ENCODE assay signal across 8 cellular contexts in genomic region chr11:67436459-67437081, GRCh38. TPM values are rescaled to one million over a fixed set of nuclear protein-coding genes. Genes with fewer than 3 reads are reported as not detected.
DNase-seq lines count a peak whose midpoint lies in the region; ATAC-seq and TF ChIP-seq lines count a peak whose summit lies in the region.

No MANE protein-coding gene starts in this region.

- H3K36me3 Mint-ChIP-seq in IgD-negative memory B cell: peaks cover 5% of the 10 kb centered on the region
- H3K36me3 Mint-ChIP-seq in activated T-cell treated with anti-CD3 and anti-CD28 coated beads, Interleukin-2, amount 50 U/mL, for 24 hours (ENCODE audit: low read depth): peaks cover 82% of the 10 kb centered on the region

- no peaks in the 10 kb centered on the region for H3K27me3 ChIP-seq in mucosa of rectum (ENCODE audit: control insufficient read depth in 2 of 2, insufficient read depth in 2 of 2, low read length in 2 of 2)
- H3K27me3 ChIP-seq in GM23248 (replicated peaks; ENCODE audit: insufficient read depth): no peaks in the 10 kb centered on the region

- H4K20me1 ChIP-seq in GM23248 (ENCODE audit: insufficient read depth): no peaks in the 10 kb centered on the region

- H3K9ac ChIP-seq in mucosa of rectum (ENCODE audit: low read depth in 1 of 2, low read length in 2 of 2) (peak overlapping the region in 1 of 2 donors; percentile 26), GM23248 (no peak overlapping the region)

- H3K9me3 Mint-ChIP-seq in IgD-negative memory B cell: no peaks in the 10 kb centered on the region
- no peaks in the 10 kb centered on the region for H3K9me3 Mint-ChIP-seq in activated T-cell treated with anti-CD3 and anti-CD28 coated beads, Interleukin-2, amount 50 U/mL, for 24 hours

- H3K27ac Mint-ChIP-seq in IgD-negative memory B cell: peak overlapping the region; percentile 91 to 98 (median 96)
- H3K27ac Mint-ChIP-seq in activated T-cell treated with anti-CD3 and anti-CD28 coated beads, Interleukin-2, amount 50 U/mL, for 24 hours: peak overlapping the region; percentile 92

- no peaks in the 10 kb centered on the region for H3K79me2 ChIP-seq in GM23248 (ENCODE audit: insufficient read depth)

- H3K9me2 ChIP-seq in GM23248 (ENCODE audit: insufficient read depth): no peaks in the 10 kb centered on the region

- ATAC-seq in GM18502 (IDR thresholded peaks at IDR 0.05; ENCODE audit: poor library complexity, unreplicated experiment) (no peak), GM21526 (IDR thresholded peaks at IDR 0.05; ENCODE audit: low FRiP score, unreplicated experiment) (no peak)

- H3K36me3 ChIP-seq in mucosa of rectum (ENCODE audit: control insufficient read depth in 2 of 2, insufficient read depth in 2 of 2, low read length in 2 of 2) (peaks cover 51% of the 10 kb centered on the region in 2 donors), GM23248 (ENCODE audit: low read depth) (no peaks in the 10 kb centered on the region; the same call in 1 of the 2 replicates)

- TF ChIP-seq POLR2A in GM18951 (IDR thresholded peaks at IDR 0.05; ENCODE audit: extremely low read depth, insufficient read depth, insufficient read length): peak; percentile 60

- no peaks in the 10 kb centered on the region for H3K9me3 ChIP-seq in mucosa of rectum (ENCODE audit: control insufficient read depth in 2 of 2, low read length in 2 of 2)
- no peaks in the 10 kb centered on the region for H3K9me3 ChIP-seq in GM23248 (ENCODE audit: low read depth)

- no peaks in the 10 kb centered on the region for H3K27me3 Mint-ChIP-seq in IgD-negative memory B cell
- H3K27me3 Mint-ChIP-seq in activated T-cell treated with anti-CD3 and anti-CD28 coated beads, Interleukin-2, amount 50 U/mL, for 24 hours: no peaks in the 10 kb centered on the region

- WGBS in GM23248 (ENCODE audit: low coverage in 1 of 2, low lambda C conversion rate in 2 of 2, missing lambda C conversion rate in 2 of 2), 2 experiments: 68 to 72% methylated on average over 6 of the region's 6 CpGs

- H3K27ac ChIP-seq in mucosa of rectum (ENCODE audit: low read depth in 2 of 2, low read length in 2 of 2) (peak overlapping the region in 1 of 2 donors; percentile 87), GM23248 (no peak overlapping the region)

- H3F3A ChIP-seq in GM23248 (ENCODE audit: insufficient read depth): no peaks in the 10 kb centered on the region; the same call in 1 of the 2 replicates

- peaks cover 5 to 13% of the 10 kb centered on the region in 2 donors for H3K4me1 ChIP-seq in mucosa of rectum (ENCODE audit: control insufficient read depth in 2 of 2, insufficient read depth in 2 of 2, low read length in 2 of 2)
- H3K4me1 ChIP-seq in GM23248 (ENCODE audit: insufficient read depth): no peaks in the 10 kb centered on the region

- no peak overlapping the region for H2AFZ ChIP-seq in GM23248

- no peak overlapping the region for H3K4me2 ChIP-seq in GM23248 (ENCODE audit: unreplicated experiment)

- H3K4me1 Mint-ChIP-seq in IgD-negative memory B cell: peaks cover 38 to 43% (median 40%) of the 10 kb centered on the region in 3 donors
- peaks cover 72% of the 10 kb centered on the region for H3K4me1 Mint-ChIP-seq in activated T-cell treated with anti-CD3 and anti-CD28 coated beads, Interleukin-2, amount 50 U/mL, for 24 hours (ENCODE audit: low read depth)

- peak overlapping the region; percentile 96 to 98 (median 96) for H3K4me3 Mint-ChIP-seq in IgD-negative memory B cell
- H3K4me3 Mint-ChIP-seq in activated T-cell treated with anti-CD3 and anti-CD28 coated beads, Interleukin-2, amount 50 U/mL, for 24 hours: peak overlapping the region; percentile 96

- peak overlapping the region; percentile 14 to 75 for H3K4me3 ChIP-seq in mucosa of rectum (ENCODE audit: low read length in 2 of 2)
- H3K4me3 ChIP-seq in GM23248: no peak overlapping the region

- peak; percentile 86 for DNase-seq in activated T-cell treated with anti-CD3 and anti-CD28 coated beads, Interleukin-2, amount 50 U/mL, for 24 hours
- no peak for DNase-seq in NCI-H2107 (lab: John Stamatoyannopoulos, UW)
- DNase-seq in GM23248: no peak

- in situ Hi-C loops in GM18951 (cut with MboI; ENCODE audit: low sequenced_read_pairs, unreplicated experiment) (no loop called here), GM23248 (cut with MboI) (no loop called here)

RNA-seq across cellular contexts. Expression of gene PTPRCAP, which starts 0.9 kb away (rescaled TPM):
- 1,093 TPM for polyA plus RNA-seq in IgD-negative memory B cell
- total RNA-seq in GM23248 (2014; rRNA removed; shearing (Covaris generic)): not detected in 2 replicates
- 0.43 and 0.68 TPM in 2 replicates for polyA plus RNA-seq in GM23248 (2016; fragmentation: Nextera tagmentation; extraction: Ambion mirVana)

RNA-seq across cellular contexts. Expression of gene CORO1B, which starts 6.7 kb away (rescaled TPM):
- 19.9 TPM for polyA plus RNA-seq in IgD-negative memory B cell
- 107 and 113 TPM in 2 replicates for total RNA-seq in GM23248 (2014; rRNA removed; shearing (Covaris generic))
- 78.1 and 80.2 TPM in 2 replicates for polyA plus RNA-seq in GM23248 (2016; fragmentation: Nextera tagmentation; extraction: Ambion mirVana)

RNA-seq across cellular contexts. Expression of gene RPS6KB2, which starts 8.3 kb away (rescaled TPM):
- 65.1 TPM for polyA plus RNA-seq in IgD-negative memory B cell
- 68.0 and 71.2 TPM in 2 replicates for total RNA-seq in GM23248 (2014; rRNA removed; shearing (Covaris generic))
- polyA plus RNA-seq in GM23248 (2016; fragmentation: Nextera tagmentation; extraction: Ambion mirVana): 52.3 and 53.0 TPM in 2 replicates

RNA-seq across cellular contexts. Expression of gene GPR152, which starts 16.0 kb away (rescaled TPM):
- polyA plus RNA-seq in IgD-negative memory B cell (1.8 TPM), GM23248 (2016; fragmentation: Nextera tagmentation; extraction: Ambion mirVana) (not detected in 2 replicates)
- total RNA-seq in GM23248 (2014; rRNA removed; shearing (Covaris generic)): not detected in 2 replicates

RNA-seq across cellular contexts. Expression of gene CABP4, which starts 18.6 kb away (rescaled TPM):
- polyA plus RNA-seq in IgD-negative memory B cell (3.9 TPM), GM23248 (2016; fragmentation: Nextera tagmentation; extraction: Ambion mirVana) (not detected in 2 replicates)
- total RNA-seq in GM23248 (2014; rRNA removed; shearing (Covaris generic)): not detected in 2 replicates

Comparison
In these comparisons a context has a peak if more than half of its experiments do, and no peak if none do; other contexts are left out.
1. RNA of gene PTPRCAP, which starts 0.9 kb away (polyA plus RNA-seq): 1,093 TPM in IgD-negative memory B cell (single experiment); 0.43 to 0.68 TPM in GM23248; every median in the first group is over 100 times any median in the second.